In the genomic region with DNA sequence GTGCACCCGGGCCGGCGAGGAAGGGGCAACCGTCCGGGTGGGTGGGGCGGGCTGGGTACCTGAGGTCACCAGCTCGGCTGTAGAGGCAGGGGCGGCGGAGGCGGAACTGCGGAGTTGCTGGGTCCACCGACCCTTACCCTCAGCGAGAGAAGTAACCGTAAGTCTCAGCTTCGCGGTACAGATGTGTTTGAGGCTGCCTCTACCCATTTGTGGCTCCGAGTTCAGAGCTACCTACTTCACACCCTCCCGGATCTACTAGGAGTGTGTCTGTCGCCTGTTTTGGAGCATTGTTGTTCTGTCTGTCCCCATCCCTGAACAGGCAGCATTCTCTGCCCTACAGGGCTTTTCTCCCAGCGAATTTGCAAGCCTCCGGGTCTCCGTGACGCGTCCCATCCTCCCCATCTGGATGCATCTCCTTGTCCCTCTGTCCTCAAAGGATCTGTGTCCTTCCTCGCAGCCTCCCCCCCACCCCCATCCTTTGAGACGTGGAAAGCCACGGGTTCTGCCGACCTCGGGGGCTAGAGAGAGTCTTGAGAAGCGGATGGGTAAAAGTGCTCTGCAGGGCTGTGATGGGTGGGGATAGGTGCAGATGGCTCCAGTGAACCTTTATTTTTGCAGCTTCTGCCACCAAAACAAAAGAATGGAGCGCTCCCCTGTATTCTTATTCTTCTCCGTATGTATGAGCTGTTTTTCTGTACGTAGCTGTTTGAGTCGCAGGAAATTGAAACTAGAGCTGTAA, we compare ENCODE assay signal across 8 cellular contexts. TPM values are rescaled to one million over a fixed set of nuclear protein-coding genes. Genes with fewer than 3 reads are reported as not detected.
A peak's percentile ranks its signal among the peaks of the same experiment; 100 is the strongest.
DNase-seq lines count a peak whose midpoint lies in the region; ATAC-seq and TF ChIP-seq lines count a peak whose summit lies in the region.

No MANE protein-coding gene starts in this region.

- peaks cover 21% of the 10 kb centered on the region for H3K36me3 ChIP-seq in RWPE2 (ENCODE audit: low read depth)
- no peaks in the 10 kb centered on the region for H3K36me3 ChIP-seq in brain microvascular endothelial cell (replicated peaks)
- H3K36me3 ChIP-seq in iPS-20b (ENCODE audit: insufficient read depth, low read depth, low read length): peaks cover 5% of the 10 kb centered on the region; the same call in 1 of the 2 replicates
- H3K36me3 ChIP-seq in skeletal muscle satellite cell (ENCODE audit: insufficient read depth, low read length): peaks cover 4% of the 10 kb centered on the region

- H3K9me3 ChIP-seq in RWPE2 (ENCODE audit: severe bottlenecking) (no peaks in the 10 kb centered on the region), iPS-20b (ENCODE audit: insufficient read depth, low read depth, low read length) (no peaks in the 10 kb centered on the region), skeletal muscle satellite cell (replicated peaks; ENCODE audit: low read length) (no peaks in the 10 kb centered on the region)

- ATAC-seq in GM19397 (IDR thresholded peaks at IDR 0.05; ENCODE audit: unreplicated experiment) (peak; percentile 37), HG03432 (IDR thresholded peaks at IDR 0.05; ENCODE audit: unreplicated experiment) (peak; percentile 30), RWPE2 (ENCODE audit: low read depth) (peak; percentile 33)

- in situ Hi-C loops in brain microvascular endothelial cell (cut with HindIII; ENCODE audit: low pct_ligation_motif_present, low sequenced_read_pairs): no loop called here

- DNase-seq in DMS79 treated with DMSO at 0.1 percent for 48 hours (lab: John Stamatoyannopoulos, UW): peak; percentile 46
- DNase-seq in RWPE2 (ENCODE audit: low spot score): no peak
- no peak for DNase-seq in brain microvascular endothelial cell
- no peak for DNase-seq in middle frontal gyrus (ENCODE audit: extremely low spot score, low spot score)

- H3K27me3 ChIP-seq in RWPE2 (ENCODE audit: insufficient read depth, poor library complexity, severe bottlenecking) (no peaks in the 10 kb centered on the region), brain microvascular endothelial cell (replicated peaks) (no peaks in the 10 kb centered on the region), iPS-20b (ENCODE audit: insufficient read depth, low read length) (no peaks in the 10 kb centered on the region), skeletal muscle satellite cell (ENCODE audit: control insufficient read depth, insufficient read depth, low read length) (no peaks in the 10 kb centered on the region)

- H3K4me3 ChIP-seq in RWPE2 (ENCODE audit: severe bottlenecking) (peak overlapping the region; percentile 54), brain microvascular endothelial cell (ENCODE audit: low read depth, low read length) (peak overlapping the region; percentile 86), iPS-20b (ENCODE audit: low read length) (peak overlapping the region; percentile 83), skeletal muscle satellite cell (ENCODE audit: low read length) (peak overlapping the region; percentile 81)

- TF ChIP-seq CTCF in RWPE2 (IDR thresholded peaks at IDR 0.05; ENCODE audit: poor library complexity, severe bottlenecking): no peak
- no peak for TF ChIP-seq CTCF in brain microvascular endothelial cell (IDR thresholded peaks at IDR 0.05; ENCODE audit: low read depth, low read length, missing control alignments)

- H3K27ac ChIP-seq in RWPE2 (ENCODE audit: poor library complexity, severe bottlenecking) (peak overlapping the region; percentile 68), brain microvascular endothelial cell (peak overlapping the region; percentile 79), iPS-20b (ENCODE audit: low read length) (peak overlapping the region; percentile 21)

- H3K4me1 ChIP-seq in RWPE2 (ENCODE audit: insufficient read depth, poor library complexity, severe bottlenecking) (peaks cover 24% of the 10 kb centered on the region), iPS-20b (ENCODE audit: insufficient read depth, low read length) (peaks cover 24% of the 10 kb centered on the region), skeletal muscle satellite cell (ENCODE audit: control insufficient read depth, insufficient read depth, low read length) (peaks cover 23% of the 10 kb centered on the region)

- H3K9ac ChIP-seq in iPS-20b (ENCODE audit: low read depth, low read length) (peak overlapping the region; percentile 98), skeletal muscle satellite cell (ENCODE audit: low read depth, low read length) (peak overlapping the region; percentile 90)

- peak overlapping the region; percentile 96 for H3K4me2 ChIP-seq in skeletal muscle satellite cell (ENCODE audit: low read length)

RNA-seq across cellular contexts. Expression of gene ANKIB1, which starts 0.8 kb away (rescaled TPM):
- 31.5 and 34.0 TPM in 2 replicates for total RNA-seq in skeletal muscle satellite cell (2012; rRNA removed)

RNA-seq across cellular contexts. Expression of gene KRIT1, which starts 0.8 kb away (rescaled TPM):
- total RNA-seq in skeletal muscle satellite cell (2012; rRNA removed): 28.0 and 36.8 TPM in 2 replicates

Comparison
In these comparisons a context has a peak if more than half of its experiments do, and no peak if none do; other contexts are left out.
1. H3K27ac ChIP-seq: peak in every context shown above with its lines; median percentile 79 in brain microvascular endothelial cell; 68 in RWPE2; 21 in iPS-20b.